27 cellular contexts compared by ENCODE assay signal in the genomic region with DNA sequence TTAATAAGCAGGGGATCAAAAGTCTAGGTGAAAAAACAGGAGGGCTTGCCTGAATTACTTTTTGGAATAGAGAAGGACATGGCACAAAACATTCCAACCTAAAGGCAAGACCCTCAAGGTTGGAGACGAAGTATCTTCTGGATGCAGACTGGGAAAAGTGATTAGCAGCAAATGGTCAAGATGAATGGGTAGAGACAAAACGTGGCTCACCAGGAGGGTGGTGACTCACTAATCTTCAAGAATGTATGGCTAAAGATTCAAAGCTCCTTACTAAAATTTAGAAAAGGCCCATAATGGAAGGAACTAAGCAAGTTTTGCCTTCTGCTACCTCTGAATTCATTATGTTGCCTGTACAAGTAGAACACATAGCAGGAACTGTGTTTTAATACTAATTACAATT.
"Had no signal": no experiment of that assay in that cellular context is flagged by ENCODE, and none has a peak within 500 bp of the region (broad histone marks: within the 10 kb centered on the region; RNA-seq: fewer than 3 reads in every experiment).

No MANE protein-coding gene starts in this region.

- H3K27ac Mint-ChIP-seq: dendritic cell treated with granulocyte-macrophage colony-stimulating factor and Interleukin-4, amounts not matched to agents 40 ng/mL and 50 ng/mL, for 4 days; natural killer cell; stimulated activated effector memory CD8-positive, alpha-beta T cell treated with anti-CD3 and anti-CD28 coated beads, Interleukin-12 subunit alpha, Interleukin-12 subunit beta, amount 100 ng/mL, for 72 hours had no signal

- H3K27ac ChIP-seq: colonic mucosa, esophagus muscularis mucosa, foreskin keratinocyte, gastroesophageal sphincter, hepatocyte, left ventricle myocardium inferior, lower lobe of right lung, prostate gland, right atrium auricular region, thoracic aorta, upper lobe of left lung had no signal

- H3K79me2 ChIP-seq: hepatocyte had no signal

- H3K27me3 ChIP-seq: colonic mucosa, esophagus muscularis mucosa, foreskin keratinocyte, gastroesophageal sphincter, heart left ventricle, right atrium auricular region, tibial nerve, upper lobe of left lung had no signal

- H3K4me3 Mint-ChIP-seq: dendritic cell treated with granulocyte-macrophage colony-stimulating factor and Interleukin-4, amounts not matched to agents 40 ng/mL and 50 ng/mL, for 4 days; natural killer cell; stimulated activated effector memory CD8-positive, alpha-beta T cell treated with anti-CD3 and anti-CD28 coated beads, Interleukin-12 subunit alpha, Interleukin-12 subunit beta, amount 100 ng/mL, for 72 hours had no signal

- H3K4me1 Mint-ChIP-seq: natural killer cell; stimulated activated effector memory CD8-positive, alpha-beta T cell treated with anti-CD3 and anti-CD28 coated beads, Interleukin-12 subunit alpha, Interleukin-12 subunit beta, amount 100 ng/mL, for 72 hours had no signal

- ATAC-seq: foreskin keratinocyte; gastroesophageal sphincter; heart left ventricle; left colon; lower lobe of right lung; natural killer cell; sciatic nerve; stimulated activated effector memory CD8-positive, alpha-beta T cell treated with anti-CD3 and anti-CD28 coated beads, Interleukin-12 subunit alpha, Interleukin-12 subunit beta, amount 100 ng/mL, for 72 hours; stimulated activated naive CD8-positive, alpha-beta T cell treated with anti-CD3 and anti-CD28 coated beads, Interleukin-15, Interleukin-2, amounts not matched to agents 100 U/mL and 50 U/mL, for 24 hours had no signal

- H3K27me3 Mint-ChIP-seq: dendritic cell treated with granulocyte-macrophage colony-stimulating factor and Interleukin-4, amounts not matched to agents 40 ng/mL and 50 ng/mL, for 4 days had no signal

- H3K9me3 ChIP-seq: colonic mucosa, esophagus muscularis mucosa, gastroesophageal sphincter, heart left ventricle, left ventricle myocardium inferior, lower lobe of right lung, prostate gland, right atrium auricular region, thoracic aorta, tibial nerve, upper lobe of left lung had no signal

- DNase-seq: colonic mucosa; effector CD8-positive, alpha-beta T cell; foreskin keratinocyte; heart left ventricle; left colon; left ventricle myocardium inferior; lower lobe of right lung; natural killer cell; nucleus accumbens; stimulated activated CD4-positive, alpha-beta T cell treated with anti-CD3 and anti-CD28 coated beads, Interleukin-2, amount 100 ng/mL, for 24 hours; stimulated activated CD4-positive, alpha-beta T cell treated with anti-CD3 and anti-CD28 coated beads, Interleukin-4, amount 100 ng/mL, for 24 hours; stimulated activated naive CD8-positive, alpha-beta T cell treated with anti-CD3 and anti-CD28 coated beads, Interleukin-15, Interleukin-2, amounts not matched to agents 100 U/mL and 50 U/mL, for 24 hours; substantia nigra; upper lobe of left lung had no signal

- H3K4me1 ChIP-seq: colonic mucosa, esophagus muscularis mucosa, foreskin keratinocyte, gastroesophageal sphincter, heart left ventricle, left ventricle myocardium inferior, lower lobe of right lung, prostate gland, right atrium auricular region, upper lobe of left lung had no signal

- H3K4me2 ChIP-seq: hepatocyte had no signal

- H3K9me3 Mint-ChIP-seq: dendritic cell treated with granulocyte-macrophage colony-stimulating factor and Interleukin-4, amounts not matched to agents 40 ng/mL and 50 ng/mL, for 4 days had no signal

- H3K36me3 Mint-ChIP-seq: natural killer cell; stimulated activated effector memory CD8-positive, alpha-beta T cell treated with anti-CD3 and anti-CD28 coated beads, Interleukin-12 subunit alpha, Interleukin-12 subunit beta, amount 100 ng/mL, for 72 hours had no signal

- FAIRE-seq: endothelial cell of umbilical vein, islet of Langerhans, urothelium cell line had no signal

- H3K36me3 ChIP-seq: colonic mucosa, esophagus muscularis mucosa, gastroesophageal sphincter, heart left ventricle, left ventricle myocardium inferior, lower lobe of right lung, prostate gland, right atrium auricular region, thoracic aorta, tibial nerve, upper lobe of left lung had no signal

- H3K4me3 ChIP-seq: colonic mucosa, esophagus muscularis mucosa, gastroesophageal sphincter, heart left ventricle, hepatocyte, left ventricle myocardium inferior, lower lobe of right lung, prostate gland, right atrium auricular region, thoracic aorta, tibial nerve, upper lobe of left lung had no signal

- H2AFZ ChIP-seq: hepatocyte had no signal
